In genomic region chr2:74333175-74333574, GRCh38 we compare ENCODE assay signal across 8 cellular contexts. TPM values are rescaled to one million over a fixed set of nuclear protein-coding genes. Genes with fewer than 3 reads are reported as not detected.
A peak's percentile ranks its signal among the peaks of the same experiment; 100 is the strongest.
DNase-seq lines count a peak whose midpoint lies in the region; ATAC-seq, FAIRE-seq and TF ChIP-seq lines count a peak whose summit lies in the region.

No MANE protein-coding gene starts in this region.

- TF ChIP-seq POLR2A in prostate gland (IDR thresholded peaks at IDR 0.05), result no peak

- no peaks in the 10 kb centered on the region for H3K9me3 ChIP-seq in prostate gland

- FAIRE-seq in HTR-8/SVneo (lab: Jason Lieb, UNC), result no peak

- no peak overlapping the region for H3K4me3 ChIP-seq in prostate gland

- peak; percentile 44 for DNase-seq in EL
- peak; percentile 53 for DNase-seq in HTR-8/SVneo (ENCODE audit: insufficient read length, low spot score)
- peak; percentile 21 for DNase-seq in SKM-1 (lab: John Stamatoyannopoulos, UW; ENCODE audit: unreplicated experiment)
- peak; percentile 25 for DNase-seq in glomerular visceral epithelial cell (ENCODE audit: extremely low spot score)
- DNase-seq in activated effector memory CD4-positive, alpha-beta T cell treated with anti-CD3 and anti-CD28 coated beads, Interleukin-2, amount 50 U/mL, for 16 hours, result no peak
- DNase-seq in prostate gland (ENCODE audit: low spot score), result no peak

- no peaks in the 10 kb centered on the region for H3K4me1 ChIP-seq in prostate gland (replicated peaks)

- peaks cover 0 to 3% of the 10 kb centered on the region in 2 donors for H3K36me3 ChIP-seq in prostate gland

- 71% methylated on average over 3 of the region's 3 CpGs for WGBS in prostate gland

- intact Hi-C loops in prostate gland (cut with DNase I), result loop anchor here (10.0 kb wide), 1 partner anchor 188 kb away; the partner anchor contains the start of gene BOLA3

- no peaks in the 10 kb centered on the region for H3K27me3 ChIP-seq in prostate gland (replicated peaks; ENCODE audit: insufficient read depth)

- no peak for ATAC-seq in GM19397 (IDR thresholded peaks at IDR 0.05; ENCODE audit: unreplicated experiment)
- no peak for ATAC-seq in HG02970 (IDR thresholded peaks at IDR 0.05; ENCODE audit: low FRiP score, unreplicated experiment)

- H3K27ac ChIP-seq in prostate gland, result no peak overlapping the region

- TF ChIP-seq CTCF in prostate gland (IDR thresholded peaks at IDR 0.05), result peak in 2 of 4 experiments; percentile 9 to 14

RNA-seq across cellular contexts. Expression of gene SLC4A5, which starts 10.0 kb away (rescaled TPM):
- total RNA-seq in prostate gland, result 10 to 100 TPM in 1 of 2 donors, 1 to 10 TPM in 1; 6.2 to 65.9 TPM

RNA-seq across cellular contexts. Expression of gene DCTN1, which starts 46.9 kb away (rescaled TPM):
- total RNA-seq in prostate gland, result 100 to 1,000 TPM in 1 of 2 donors, 10 to 100 TPM in 1; 93.9 to 294 TPM

Comparison
In these comparisons a context has a peak if more than half of its experiments do, and no peak if none do; other contexts are left out.
1. DNase-seq: peak in EL (single experiment), HTR-8/SVneo (single experiment), SKM-1 (single experiment) and glomerular visceral epithelial cell (single experiment); none in activated effector memory CD4-positive, alpha-beta T cell treated with anti-CD3 and anti-CD28 coated beads, Interleukin-2, amount 50 U/mL, for 16 hours (single experiment) and prostate gland (single experiment).